1 cellular context compared by ENCODE assay signal in the genomic region with DNA sequence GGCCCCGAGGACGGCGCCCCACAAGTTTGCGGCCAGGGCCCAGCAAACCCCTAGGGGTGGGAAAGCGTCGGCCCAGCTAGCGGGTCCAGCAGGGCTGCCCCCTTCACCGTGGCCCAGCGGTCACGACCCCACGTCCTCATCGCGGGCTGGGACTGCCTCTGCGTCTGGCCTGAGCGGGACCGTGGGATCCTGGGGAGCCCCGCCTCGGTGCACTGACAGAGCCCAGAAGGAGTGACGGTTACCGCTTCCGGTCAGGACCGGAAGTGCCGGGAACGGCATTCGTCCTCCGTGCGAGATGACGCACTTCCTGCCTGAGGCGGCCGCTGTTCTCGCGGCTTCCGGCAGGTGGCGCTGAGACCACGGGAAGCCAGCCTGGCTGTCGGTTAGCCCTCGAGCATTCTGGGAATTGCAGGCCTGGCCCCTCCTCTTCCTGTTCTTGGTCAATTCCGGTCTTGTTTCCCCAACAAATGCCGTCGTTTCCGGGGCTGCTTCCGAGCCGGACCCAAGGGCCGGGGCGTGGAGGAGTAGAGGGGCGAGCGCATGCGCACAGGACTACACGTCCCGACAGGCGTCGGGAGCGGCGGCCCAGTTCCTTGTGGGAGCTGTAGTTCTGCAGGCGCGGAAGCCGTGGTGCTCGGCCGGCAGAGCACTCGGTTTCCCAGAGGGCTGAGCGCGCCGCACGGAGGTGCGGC.
A peak's percentile ranks its signal among the peaks of the same experiment; 100 is the strongest.
TF ChIP-seq lines count a peak whose summit lies in the region.

A gene (plus strand): TSS at position 682 of the 692 bp plus-strand sequence. CDS start 1,884 bp downstream, outside the sequence.

TF ChIP-seq in HepG2, 621 proteins besides CTCF, POLR2A, EP300 and RAD21 (continued from another document and continues in another):
- TF ChIP-seq, protein P1, sequence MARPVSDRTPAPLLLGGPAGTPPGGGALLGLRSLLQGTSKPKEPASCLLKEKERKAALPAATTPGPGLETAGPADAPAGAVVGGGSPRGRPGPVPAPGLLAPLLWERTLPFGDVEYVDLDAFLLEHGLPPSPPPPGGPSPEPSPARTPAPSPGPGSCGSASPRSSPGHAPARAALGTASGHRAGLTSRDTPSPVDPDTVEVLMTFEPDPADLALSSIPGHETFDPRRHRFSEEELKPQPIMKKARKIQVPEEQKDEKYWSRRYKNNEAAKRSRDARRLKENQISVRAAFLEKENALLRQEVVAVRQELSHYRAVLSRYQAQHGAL (CRISPR knock-in tag; IDR thresholded peaks at IDR 0.05; ENCODE audit: not compliant biosample characterization) = no peak
- TF ChIP-seq ZNF841 (CRISPR knock-in tag; IDR thresholded peaks at IDR 0.05; ENCODE audit: borderline replicate concordance) (no peak), ZFAT (CRISPR knock-in tag; conservative IDR thresholded peaks at IDR 0.05) (no peak), ARNTL (CRISPR knock-in tag; IDR thresholded peaks at IDR 0.05) (no peak; the same call in 1 of the 2 replicates), SALL2 (CRISPR knock-in tag; IDR thresholded peaks at IDR 0.05) (peak; percentile 93), TBP (CRISPR knock-in tag; IDR thresholded peaks at IDR 0.05) (0 out of 2 replicates have a peak, but pooled peaks have one; percentile 85), RFX5 (IDR thresholded peaks at IDR 0.05; ENCODE audit: low read depth, low read length) (peak; percentile 59; the same call in 1 of the 2 replicates), ISL2 (CRISPR knock-in tag; IDR thresholded peaks at IDR 0.05) (peak; percentile 55), MTF2 (CRISPR knock-in tag; IDR thresholded peaks at IDR 0.05; ENCODE audit: borderline replicate concordance) (0 out of 2 replicates have a peak, but pooled peaks have one; percentile 80), PAF1 (CRISPR knock-in tag; IDR thresholded peaks at IDR 0.05) (no peak), PHF21A (CRISPR knock-in tag; IDR thresholded peaks at IDR 0.05) (no peak), HDAC6 (IDR thresholded peaks at IDR 0.05; ENCODE audit: low read depth, low read length) (no peak), TOPORS (CRISPR knock-in tag; IDR thresholded peaks at IDR 0.05) (peak; percentile 86; the same call in 1 of the 2 replicates), SIN3B (IDR thresholded peaks at IDR 0.05; ENCODE audit: low read length) (no peak; the same call in 1 of the 2 replicates), ZNF260 (CRISPR knock-in tag; IDR thresholded peaks at IDR 0.05; ENCODE audit: borderline replicate concordance, low read depth) (no peak), KDM5B (CRISPR knock-in tag; IDR thresholded peaks at IDR 0.05; ENCODE audit: borderline replicate concordance) (peak; percentile 85; the same call in 1 of the 2 replicates), TMF1 (CRISPR knock-in tag; IDR thresholded peaks at IDR 0.05; ENCODE audit: low read depth) (no peak), ZBTB7A (CRISPR knock-in tag; IDR thresholded peaks at IDR 0.05) (peak; percentile 75), GFI1 (CRISPR knock-in tag; IDR thresholded peaks at IDR 0.05; ENCODE audit: borderline replicate concordance) (no peak; the same call in none of the 2 replicates), YY1 (IDR thresholded peaks at IDR 0.05; ENCODE audit: insufficient read depth, insufficient replicate concordance, low read depth, low read length) (peak; percentile 91), ZNF674 (CRISPR knock-in tag; IDR thresholded peaks at IDR 0.05; ENCODE audit: low read depth) (no peak), NBN (conservative IDR thresholded peaks at IDR 0.05) (no peak), MAFG (CRISPR knock-in tag; IDR thresholded peaks at IDR 0.05) (no peak), ZNF160 (CRISPR knock-in tag; IDR thresholded peaks at IDR 0.05) (peak; percentile 64; the same call in 1 of the 2 replicates), CBFB (CRISPR knock-in tag; IDR thresholded peaks at IDR 0.05) (peak; percentile 90; the same call in 1 of the 2 replicates), ZNF451 (CRISPR knock-in tag; IDR thresholded peaks at IDR 0.05) (peak; percentile 66; the same call in 1 of the 2 replicates), ZNF883 (CRISPR knock-in tag; IDR thresholded peaks at IDR 0.05; ENCODE audit: not compliant biosample characterization) (peak; percentile 65), ZFYVE20 (CRISPR knock-in tag; IDR thresholded peaks at IDR 0.05; ENCODE audit: borderline replicate concordance, low read depth) (no peak), EEA1 (CRISPR knock-in tag; IDR thresholded peaks at IDR 0.05; ENCODE audit: borderline replicate concordance) (no peak; the same call in 1 of the 2 replicates), TARDBP (CRISPR knock-in tag; IDR thresholded peaks at IDR 0.05) (peak; percentile 76; the same call in 1 of the 2 replicates)
- TF ChIP-seq, protein P2, sequence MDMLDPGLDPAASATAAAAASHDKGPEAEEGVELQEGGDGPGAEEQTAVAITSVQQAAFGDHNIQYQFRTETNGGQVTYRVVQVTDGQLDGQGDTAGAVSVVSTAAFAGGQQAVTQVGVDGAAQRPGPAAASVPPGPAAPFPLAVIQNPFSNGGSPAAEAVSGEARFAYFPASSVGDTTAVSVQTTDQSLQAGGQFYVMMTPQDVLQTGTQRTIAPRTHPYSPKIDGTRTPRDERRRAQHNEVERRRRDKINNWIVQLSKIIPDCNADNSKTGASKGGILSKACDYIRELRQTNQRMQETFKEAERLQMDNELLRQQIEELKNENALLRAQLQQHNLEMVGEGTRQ (IDR thresholded peaks at IDR 0.05; ENCODE audit: low read depth, low read length) = no peak
- TF ChIP-seq, protein P2 (CRISPR knock-in tag; IDR thresholded peaks at IDR 0.05; ENCODE audit: borderline replicate concordance) = no peak; the same call in 1 of the 2 replicates
- TF ChIP-seq, protein P3, sequence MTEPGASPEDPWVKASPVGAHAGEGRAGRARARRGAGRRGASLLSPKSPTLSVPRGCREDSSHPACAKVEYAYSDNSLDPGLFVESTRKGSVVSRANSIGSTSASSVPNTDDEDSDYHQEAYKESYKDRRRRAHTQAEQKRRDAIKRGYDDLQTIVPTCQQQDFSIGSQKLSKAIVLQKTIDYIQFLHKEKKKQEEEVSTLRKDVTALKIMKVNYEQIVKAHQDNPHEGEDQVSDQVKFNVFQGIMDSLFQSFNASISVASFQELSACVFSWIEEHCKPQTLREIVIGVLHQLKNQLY (CRISPR knock-in tag; IDR thresholded peaks at IDR 0.05) = peak; percentile 62; the same call in 1 of the 2 replicates
- TF ChIP-seq, protein P4, sequence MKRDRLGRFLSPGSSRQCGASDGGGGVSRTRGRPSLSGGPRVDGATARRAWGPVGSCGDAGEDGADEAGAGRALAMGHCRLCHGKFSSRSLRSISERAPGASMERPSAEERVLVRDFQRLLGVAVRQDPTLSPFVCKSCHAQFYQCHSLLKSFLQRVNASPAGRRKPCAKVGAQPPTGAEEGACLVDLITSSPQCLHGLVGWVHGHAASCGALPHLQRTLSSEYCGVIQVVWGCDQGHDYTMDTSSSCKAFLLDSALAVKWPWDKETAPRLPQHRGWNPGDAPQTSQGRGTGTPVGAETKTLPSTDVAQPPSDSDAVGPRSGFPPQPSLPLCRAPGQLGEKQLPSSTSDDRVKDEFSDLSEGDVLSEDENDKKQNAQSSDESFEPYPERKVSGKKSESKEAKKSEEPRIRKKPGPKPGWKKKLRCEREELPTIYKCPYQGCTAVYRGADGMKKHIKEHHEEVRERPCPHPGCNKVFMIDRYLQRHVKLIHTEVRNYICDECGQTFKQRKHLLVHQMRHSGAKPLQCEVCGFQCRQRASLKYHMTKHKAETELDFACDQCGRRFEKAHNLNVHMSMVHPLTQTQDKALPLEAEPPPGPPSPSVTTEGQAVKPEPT (CRISPR knock-in tag; IDR thresholded peaks at IDR 0.05; ENCODE audit: low read depth) = no peak
- TF ChIP-seq, protein P5, sequence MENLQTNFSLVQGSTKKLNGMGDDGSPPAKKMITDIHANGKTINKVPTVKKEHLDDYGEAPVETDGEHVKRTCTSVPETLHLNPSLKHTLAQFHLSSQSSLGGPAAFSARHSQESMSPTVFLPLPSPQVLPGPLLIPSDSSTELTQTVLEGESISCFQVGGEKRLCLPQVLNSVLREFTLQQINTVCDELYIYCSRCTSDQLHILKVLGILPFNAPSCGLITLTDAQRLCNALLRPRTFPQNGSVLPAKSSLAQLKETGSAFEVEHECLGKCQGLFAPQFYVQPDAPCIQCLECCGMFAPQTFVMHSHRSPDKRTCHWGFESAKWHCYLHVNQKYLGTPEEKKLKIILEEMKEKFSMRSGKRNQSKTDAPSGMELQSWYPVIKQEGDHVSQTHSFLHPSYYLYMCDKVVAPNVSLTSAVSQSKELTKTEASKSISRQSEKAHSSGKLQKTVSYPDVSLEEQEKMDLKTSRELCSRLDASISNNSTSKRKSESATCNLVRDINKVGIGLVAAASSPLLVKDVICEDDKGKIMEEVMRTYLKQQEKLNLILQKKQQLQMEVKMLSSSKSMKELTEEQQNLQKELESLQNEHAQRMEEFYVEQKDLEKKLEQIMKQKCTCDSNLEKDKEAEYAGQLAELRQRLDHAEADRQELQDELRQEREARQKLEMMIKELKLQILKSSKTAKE (CRISPR knock-in tag; IDR thresholded peaks at IDR 0.05; ENCODE audit: borderline replicate concordance) = no peak
- TF ChIP-seq, protein P6, sequence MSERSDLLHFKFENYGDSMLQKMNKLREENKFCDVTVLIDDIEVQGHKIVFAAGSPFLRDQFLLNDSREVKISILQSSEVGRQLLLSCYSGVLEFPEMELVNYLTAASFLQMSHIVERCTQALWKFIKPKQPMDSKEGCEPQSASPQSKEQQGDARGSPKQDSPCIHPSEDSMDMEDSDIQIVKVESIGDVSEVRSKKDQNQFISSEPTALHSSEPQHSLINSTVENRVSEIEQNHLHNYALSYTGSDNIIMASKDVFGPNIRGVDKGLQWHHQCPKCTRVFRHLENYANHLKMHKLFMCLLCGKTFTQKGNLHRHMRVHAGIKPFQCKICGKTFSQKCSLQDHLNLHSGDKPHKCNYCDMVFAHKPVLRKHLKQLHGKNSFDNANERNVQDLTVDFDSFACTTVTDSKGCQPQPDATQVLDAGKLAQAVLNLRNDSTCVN (CRISPR knock-in tag; IDR thresholded peaks at IDR 0.05; ENCODE audit: borderline replicate concordance) = no peak; the same call in 1 of the 2 replicates
- TF ChIP-seq, protein P7, sequence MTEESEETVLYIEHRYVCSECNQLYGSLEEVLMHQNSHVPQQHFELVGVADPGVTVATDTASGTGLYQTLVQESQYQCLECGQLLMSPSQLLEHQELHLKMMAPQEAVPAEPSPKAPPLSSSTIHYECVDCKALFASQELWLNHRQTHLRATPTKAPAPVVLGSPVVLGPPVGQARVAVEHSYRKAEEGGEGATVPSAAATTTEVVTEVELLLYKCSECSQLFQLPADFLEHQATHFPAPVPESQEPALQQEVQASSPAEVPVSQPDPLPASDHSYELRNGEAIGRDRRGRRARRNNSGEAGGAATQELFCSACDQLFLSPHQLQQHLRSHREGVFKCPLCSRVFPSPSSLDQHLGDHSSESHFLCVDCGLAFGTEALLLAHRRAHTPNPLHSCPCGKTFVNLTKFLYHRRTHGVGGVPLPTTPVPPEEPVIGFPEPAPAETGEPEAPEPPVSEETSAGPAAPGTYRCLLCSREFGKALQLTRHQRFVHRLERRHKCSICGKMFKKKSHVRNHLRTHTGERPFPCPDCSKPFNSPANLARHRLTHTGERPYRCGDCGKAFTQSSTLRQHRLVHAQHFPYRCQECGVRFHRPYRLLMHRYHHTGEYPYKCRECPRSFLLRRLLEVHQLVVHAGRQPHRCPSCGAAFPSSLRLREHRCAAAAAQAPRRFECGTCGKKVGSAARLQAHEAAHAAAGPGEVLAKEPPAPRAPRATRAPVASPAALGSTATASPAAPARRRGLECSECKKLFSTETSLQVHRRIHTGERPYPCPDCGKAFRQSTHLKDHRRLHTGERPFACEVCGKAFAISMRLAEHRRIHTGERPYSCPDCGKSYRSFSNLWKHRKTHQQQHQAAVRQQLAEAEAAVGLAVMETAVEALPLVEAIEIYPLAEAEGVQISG (CRISPR knock-in tag; IDR thresholded peaks at IDR 0.05) = peak; percentile 97
- TF ChIP-seq, protein P8, sequence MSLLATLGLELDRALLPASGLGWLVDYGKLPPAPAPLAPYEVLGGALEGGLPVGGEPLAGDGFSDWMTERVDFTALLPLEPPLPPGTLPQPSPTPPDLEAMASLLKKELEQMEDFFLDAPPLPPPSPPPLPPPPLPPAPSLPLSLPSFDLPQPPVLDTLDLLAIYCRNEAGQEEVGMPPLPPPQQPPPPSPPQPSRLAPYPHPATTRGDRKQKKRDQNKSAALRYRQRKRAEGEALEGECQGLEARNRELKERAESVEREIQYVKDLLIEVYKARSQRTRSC (CRISPR knock-in tag; IDR thresholded peaks at IDR 0.05; ENCODE audit: low read depth) = no peak
- TF ChIP-seq, protein P9, sequence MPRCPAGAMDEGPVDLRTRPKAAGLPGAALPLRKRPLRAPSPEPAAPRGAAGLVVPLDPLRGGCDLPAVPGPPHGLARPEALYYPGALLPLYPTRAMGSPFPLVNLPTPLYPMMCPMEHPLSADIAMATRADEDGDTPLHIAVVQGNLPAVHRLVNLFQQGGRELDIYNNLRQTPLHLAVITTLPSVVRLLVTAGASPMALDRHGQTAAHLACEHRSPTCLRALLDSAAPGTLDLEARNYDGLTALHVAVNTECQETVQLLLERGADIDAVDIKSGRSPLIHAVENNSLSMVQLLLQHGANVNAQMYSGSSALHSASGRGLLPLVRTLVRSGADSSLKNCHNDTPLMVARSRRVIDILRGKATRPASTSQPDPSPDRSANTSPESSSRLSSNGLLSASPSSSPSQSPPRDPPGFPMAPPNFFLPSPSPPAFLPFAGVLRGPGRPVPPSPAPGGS (CRISPR knock-in tag; IDR thresholded peaks at IDR 0.05) = no peak
- TF ChIP-seq, protein P10, sequence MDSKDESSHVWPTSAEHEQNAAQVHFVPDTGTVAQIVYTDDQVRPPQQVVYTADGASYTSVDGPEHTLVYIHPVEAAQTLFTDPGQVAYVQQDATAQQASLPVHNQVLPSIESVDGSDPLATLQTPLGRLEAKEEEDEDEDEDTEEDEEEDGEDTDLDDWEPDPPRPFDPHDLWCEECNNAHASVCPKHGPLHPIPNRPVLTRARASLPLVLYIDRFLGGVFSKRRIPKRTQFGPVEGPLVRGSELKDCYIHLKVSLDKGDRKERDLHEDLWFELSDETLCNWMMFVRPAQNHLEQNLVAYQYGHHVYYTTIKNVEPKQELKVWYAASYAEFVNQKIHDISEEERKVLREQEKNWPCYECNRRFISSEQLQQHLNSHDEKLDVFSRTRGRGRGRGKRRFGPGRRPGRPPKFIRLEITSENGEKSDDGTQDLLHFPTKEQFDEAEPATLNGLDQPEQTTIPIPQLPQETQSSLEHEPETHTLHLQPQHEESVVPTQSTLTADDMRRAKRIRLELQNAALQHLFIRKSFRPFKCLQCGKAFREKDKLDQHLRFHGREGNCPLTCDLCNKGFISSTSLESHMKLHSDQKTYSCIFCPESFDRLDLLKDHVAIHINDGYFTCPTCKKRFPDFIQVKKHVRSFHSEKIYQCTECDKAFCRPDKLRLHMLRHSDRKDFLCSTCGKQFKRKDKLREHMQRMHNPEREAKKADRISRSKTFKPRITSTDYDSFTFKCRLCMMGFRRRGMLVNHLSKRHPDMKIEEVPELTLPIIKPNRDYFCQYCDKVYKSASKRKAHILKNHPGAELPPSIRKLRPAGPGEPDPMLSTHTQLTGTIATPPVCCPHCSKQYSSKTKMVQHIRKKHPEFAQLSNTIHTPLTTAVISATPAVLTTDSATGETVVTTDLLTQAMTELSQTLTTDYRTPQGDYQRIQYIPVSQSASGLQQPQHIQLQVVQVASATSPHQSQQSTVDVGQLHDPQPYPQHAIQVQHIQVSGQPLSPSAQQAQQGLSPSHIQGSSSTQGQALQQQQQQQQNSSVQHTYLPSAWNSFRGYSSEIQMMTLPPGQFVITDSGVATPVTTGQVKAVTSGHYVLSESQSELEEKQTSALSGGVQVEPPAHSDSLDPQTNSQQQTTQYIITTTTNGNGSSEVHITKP (CRISPR knock-in tag; IDR thresholded peaks at IDR 0.05; ENCODE audit: low read depth) = no peak; the same call in 1 of the 2 replicates
